26 cellular contexts compared by ENCODE assay signal in the genomic region with DNA sequence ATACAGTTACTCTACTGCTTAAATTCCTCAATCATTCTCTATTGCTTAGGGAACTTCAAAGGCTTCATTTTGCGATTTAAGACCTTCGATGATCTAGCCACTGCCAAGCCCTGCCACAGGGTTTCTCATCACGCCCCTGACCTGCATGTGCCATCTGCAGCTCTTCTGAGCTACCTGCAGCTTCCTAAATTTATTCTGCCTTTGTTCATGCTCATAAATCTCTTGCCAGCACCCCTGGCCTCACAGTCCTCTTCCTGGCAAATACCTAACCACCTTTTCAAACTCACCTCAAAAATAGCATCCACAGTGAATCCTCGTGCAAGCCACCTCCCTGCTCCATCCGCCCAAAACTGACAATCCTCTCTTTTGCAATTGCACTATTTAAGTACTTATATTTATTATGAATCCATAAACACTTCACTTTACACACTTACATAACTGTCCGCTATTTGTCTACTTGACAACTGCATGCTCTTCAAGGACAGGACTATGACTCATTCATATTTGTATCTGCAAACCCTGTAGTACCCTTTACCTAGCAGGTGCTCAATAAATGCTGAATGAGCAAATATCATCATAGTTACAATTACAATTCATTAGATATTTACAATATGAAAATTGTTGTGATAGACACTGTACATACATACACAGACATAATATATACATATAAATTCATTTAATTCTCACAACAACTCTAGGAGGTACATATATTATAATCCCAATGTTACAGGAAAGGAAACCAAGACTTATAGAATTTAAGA.
"Had no signal": no experiment of that assay in that cellular context is flagged by ENCODE, and none has a peak within 500 bp of the region (broad histone marks: within the 10 kb centered on the region; RNA-seq: fewer than 3 reads in every experiment).

No MANE protein-coding gene starts in this region.

- DNase-seq: immature natural killer cell; kidney; left colon; left lung; lower lobe of right lung; mammary epithelial cell; mesenchymal stem cell; naive thymus-derived CD8-positive, alpha-beta T cell; nucleus accumbens; pancreas; posterior cingulate gyrus; retina; right cardiac atrium; sigmoid colon; small intestine; spleen; stimulated activated CD4-positive, alpha-beta T cell treated with anti-CD3 and anti-CD28 coated beads, Interleukin-4, amount 100 ng/mL, for 24 hours; stimulated activated naive CD4-positive, alpha-beta T cell; tibial artery; trophoblast cell; upper lobe of right lung had no signal

- H3K4me3 ChIP-seq: left lung, lower lobe of right lung, pancreas, prostate gland, sigmoid colon, spleen, suprapubic skin, thoracic aorta, tibial artery, upper lobe of right lung had no signal

- H3K9me3 ChIP-seq: left lung, lower lobe of right lung, pancreas, prostate gland, sigmoid colon, spleen, suprapubic skin, thoracic aorta, tibial artery, upper lobe of right lung had no signal

- FAIRE-seq: kidney, pancreas, small intestine, urothelium cell line had no signal

- ATAC-seq: left colon; left lung; lower lobe of right lung; naive thymus-derived CD8-positive, alpha-beta T cell; pancreas; right cardiac atrium; stimulated activated effector memory CD8-positive, alpha-beta T cell treated with anti-CD3 and anti-CD28 coated beads, Interleukin-12 subunit alpha, Interleukin-12 subunit beta, amount 100 ng/mL, for 72 hours; upper lobe of right lung had no signal

- H3K27ac ChIP-seq: left lung, lower lobe of right lung, pancreas, prostate gland, sigmoid colon, spleen, suprapubic skin, thoracic aorta, tibial artery, upper lobe of right lung had no signal

- H3K4me1 ChIP-seq: pancreas, prostate gland, suprapubic skin, tibial artery had no signal
